ENCODE assay signal across 1 cellular context in the genomic region with DNA sequence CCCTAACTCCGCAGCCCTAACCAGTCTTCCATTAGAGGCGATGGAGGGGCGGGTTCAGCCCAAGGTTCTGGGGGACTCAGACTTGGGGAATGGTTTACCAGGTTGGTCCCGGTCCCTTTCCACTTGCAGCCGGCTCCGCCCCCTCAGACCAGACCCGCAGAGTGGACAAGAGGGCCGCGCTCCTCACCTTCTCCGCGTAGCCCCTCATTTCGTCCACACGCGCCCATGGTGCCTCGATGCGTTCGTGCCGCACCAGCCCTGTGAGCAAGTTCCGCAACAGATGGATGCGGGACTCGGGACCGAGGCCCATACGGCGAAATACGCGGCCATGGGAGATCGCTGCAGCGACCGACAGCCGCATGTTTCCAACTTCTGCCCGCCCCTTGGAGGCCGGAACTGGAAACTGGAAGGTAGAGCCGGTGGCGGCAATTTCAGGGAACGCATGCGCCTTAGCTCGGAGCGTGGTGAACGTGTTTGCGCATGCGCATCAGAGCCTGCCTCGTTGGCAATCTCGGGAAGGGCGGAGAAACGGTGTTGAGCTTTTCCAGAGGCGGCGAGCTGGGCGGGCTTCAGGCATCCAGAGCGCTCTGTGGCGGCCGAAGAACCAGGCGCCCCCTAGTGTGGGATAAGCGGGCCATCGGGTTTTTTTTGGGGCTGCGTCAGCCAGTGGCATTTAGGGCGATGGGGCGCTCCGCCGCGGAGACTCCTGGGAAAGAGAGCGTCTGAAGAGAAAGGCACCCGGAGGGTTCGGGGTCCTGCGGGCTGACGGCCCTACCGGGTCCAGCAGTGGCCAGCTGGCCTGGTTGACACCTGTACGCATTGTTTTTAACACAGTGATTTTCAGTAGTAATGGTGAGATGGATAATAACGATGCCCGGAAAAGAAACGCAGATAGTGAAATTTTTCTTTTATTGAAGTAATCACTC.
TF ChIP-seq lines count a peak whose summit lies in the region.

A gene (minus strand): TSS at position 405 of the 926 bp plus-strand sequence. CDS start 44 bp downstream, at position 361.

TF ChIP-seq in HepG2, 621 proteins besides CTCF, POLR2A, EP300 and RAD21 (continued from another document and continues in another):
- TF ChIP-seq, protein P1, sequence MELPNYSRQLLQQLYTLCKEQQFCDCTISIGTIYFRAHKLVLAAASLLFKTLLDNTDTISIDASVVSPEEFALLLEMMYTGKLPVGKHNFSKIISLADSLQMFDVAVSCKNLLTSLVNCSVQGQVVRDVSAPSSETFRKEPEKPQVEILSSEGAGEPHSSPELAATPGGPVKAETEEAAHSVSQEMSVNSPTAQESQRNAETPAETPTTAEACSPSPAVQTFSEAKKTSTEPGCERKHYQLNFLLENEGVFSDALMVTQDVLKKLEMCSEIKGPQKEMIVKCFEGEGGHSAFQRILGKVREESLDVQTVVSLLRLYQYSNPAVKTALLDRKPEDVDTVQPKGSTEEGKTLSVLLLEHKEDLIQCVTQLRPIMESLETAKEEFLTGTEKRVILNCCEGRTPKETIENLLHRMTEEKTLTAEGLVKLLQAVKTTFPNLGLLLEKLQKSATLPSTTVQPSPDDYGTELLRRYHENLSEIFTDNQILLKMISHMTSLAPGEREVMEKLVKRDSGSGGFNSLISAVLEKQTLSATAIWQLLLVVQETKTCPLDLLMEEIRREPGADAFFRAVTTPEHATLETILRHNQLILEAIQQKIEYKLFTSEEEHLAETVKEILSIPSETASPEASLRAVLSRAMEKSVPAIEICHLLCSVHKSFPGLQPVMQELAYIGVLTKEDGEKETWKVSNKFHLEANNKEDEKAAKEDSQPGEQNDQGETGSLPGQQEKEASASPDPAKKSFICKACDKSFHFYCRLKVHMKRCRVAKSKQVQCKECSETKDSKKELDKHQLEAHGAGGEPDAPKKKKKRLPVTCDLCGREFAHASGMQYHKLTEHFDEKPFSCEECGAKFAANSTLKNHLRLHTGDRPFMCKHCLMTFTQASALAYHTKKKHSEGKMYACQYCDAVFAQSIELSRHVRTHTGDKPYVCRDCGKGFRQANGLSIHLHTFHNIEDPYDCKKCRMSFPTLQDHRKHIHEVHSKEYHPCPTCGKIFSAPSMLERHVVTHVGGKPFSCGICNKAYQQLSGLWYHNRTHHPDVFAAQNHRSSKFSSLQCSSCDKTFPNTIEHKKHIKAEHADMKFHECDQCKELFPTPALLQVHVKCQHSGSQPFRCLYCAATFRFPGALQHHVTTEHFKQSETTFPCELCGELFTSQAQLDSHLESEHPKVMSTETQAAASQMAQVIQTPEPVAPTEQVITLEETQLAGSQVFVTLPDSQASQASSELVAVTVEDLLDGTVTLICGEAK (IDR thresholded peaks at IDR 0.05): no peak
- TF ChIP-seq, protein P1 (CRISPR knock-in tag; IDR thresholded peaks at IDR 0.05): peak; percentile 79
- TF ChIP-seq, protein P2, sequence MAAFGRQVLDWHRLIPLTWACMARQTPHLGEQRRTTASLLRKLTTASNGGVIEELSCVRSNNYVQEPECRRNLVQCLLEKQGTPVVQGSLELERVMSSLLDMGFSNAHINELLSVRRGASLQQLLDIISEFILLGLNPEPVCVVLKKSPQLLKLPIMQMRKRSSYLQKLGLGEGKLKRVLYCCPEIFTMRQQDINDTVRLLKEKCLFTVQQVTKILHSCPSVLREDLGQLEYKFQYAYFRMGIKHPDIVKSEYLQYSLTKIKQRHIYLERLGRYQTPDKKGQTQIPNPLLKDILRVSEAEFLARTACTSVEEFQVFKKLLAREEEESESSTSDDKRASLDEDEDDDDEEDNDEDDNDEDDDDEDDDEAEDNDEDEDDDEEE (CRISPR knock-in tag; IDR thresholded peaks at IDR 0.05): peak; percentile 94
- TF ChIP-seq EHMT2 (IDR thresholded peaks at IDR 0.05; ENCODE audit: borderline replicate concordance, low read depth, low read length) (no peak), IKZF4 (CRISPR knock-in tag; IDR thresholded peaks at IDR 0.05; ENCODE audit: borderline replicate concordance, low read depth, not compliant biosample characterization) (peak; percentile 90), ZNF296 (CRISPR knock-in tag; conservative IDR thresholded peaks at IDR 0.05) (peak; percentile 62; the same call in 1 of the 2 replicates), GLI4 (CRISPR knock-in tag; IDR thresholded peaks at IDR 0.05; ENCODE audit: borderline replicate concordance) (peak; percentile 82), ZBTB20 (CRISPR knock-in tag; IDR thresholded peaks at IDR 0.05; ENCODE audit: borderline replicate concordance, low read depth) (peak; percentile 61; the same call in 1 of the 2 replicates), FOXA1 (IDR thresholded peaks at IDR 0.05) (no peak), FOXA1 (CRISPR knock-in tag; IDR thresholded peaks at IDR 0.05) (no peak), ZKSCAN8 (CRISPR knock-in tag; IDR thresholded peaks at IDR 0.05; ENCODE audit: borderline replicate concordance) (peak; percentile 55; the same call in 1 of the 2 replicates), TARDBP (CRISPR knock-in tag; IDR thresholded peaks at IDR 0.05) (peak; percentile 90), ZNF354B (CRISPR knock-in tag; IDR thresholded peaks at IDR 0.05) (no peak), NR2F1 (CRISPR knock-in tag; IDR thresholded peaks at IDR 0.05) (no peak; a peak in 1 of 4 replicates), SP140L (CRISPR knock-in tag; IDR thresholded peaks at IDR 0.05; ENCODE audit: borderline replicate concordance) (no peak), NONO (IDR thresholded peaks at IDR 0.05) (no peak), NONO (CRISPR knock-in tag; conservative IDR thresholded peaks at IDR 0.05) (peak; percentile 96), ZNF543 (CRISPR knock-in tag; IDR thresholded peaks at IDR 0.05) (peak; percentile 89), ZNF263 (CRISPR knock-in tag; IDR thresholded peaks at IDR 0.05) (peak; percentile 60), HOXA7 (CRISPR knock-in tag; IDR thresholded peaks at IDR 0.05) (no peak), ZNF10 (CRISPR knock-in tag; IDR thresholded peaks at IDR 0.05; ENCODE audit: borderline replicate concordance, low read depth) (no peak), STAT5B (CRISPR knock-in tag; IDR thresholded peaks at IDR 0.05) (peak; percentile 58; the same call in 1 of the 2 replicates), ZNF224 (CRISPR knock-in tag; IDR thresholded peaks at IDR 0.05) (peak; percentile 97; the same call in 1 of the 2 replicates), SNAPC2 (CRISPR knock-in tag; IDR thresholded peaks at IDR 0.05) (0 out of 2 replicates have a peak, but pooled peaks have one; percentile 46), TCF12 (IDR thresholded peaks at IDR 0.05) (no peak), TCF12 (CRISPR knock-in tag; IDR thresholded peaks at IDR 0.05) (no peak), CENPX (CRISPR knock-in tag; IDR thresholded peaks at IDR 0.05) (no peak), THYN1 (CRISPR knock-in tag; IDR thresholded peaks at IDR 0.05; ENCODE audit: borderline replicate concordance, low read depth) (no peak), KAT2B (IDR thresholded peaks at IDR 0.05; ENCODE audit: borderline replicate concordance, low read depth, low read length) (no peak), ZNF235 (CRISPR knock-in tag; IDR thresholded peaks at IDR 0.05; ENCODE audit: borderline replicate concordance) (peak; percentile 92; the same call in 1 of the 2 replicates), ZFP62 (CRISPR knock-in tag; IDR thresholded peaks at IDR 0.05) (no peak), ZNF557 (CRISPR knock-in tag; IDR thresholded peaks at IDR 0.05) (0 out of 2 replicates have a peak, but pooled peaks have one; percentile 69), TP53 (CRISPR knock-in tag; conservative IDR thresholded peaks at IDR 0.05) (no peak), KMT2A (CRISPR knock-in tag; IDR thresholded peaks at IDR 0.05) (peak; percentile 92), TEAD2 (CRISPR knock-in tag; IDR thresholded peaks at IDR 0.05) (no peak), ZNF432 (CRISPR knock-in tag; IDR thresholded peaks at IDR 0.05; ENCODE audit: borderline replicate concordance) (no peak), GTF3A (CRISPR knock-in tag; conservative IDR thresholded peaks at IDR 0.05) (peak; percentile 88; the same call in 1 of the 2 replicates), EED (CRISPR knock-in tag; IDR thresholded peaks at IDR 0.05) (0 out of 2 replicates have a peak, but pooled peaks have one; percentile 47), MED8 (CRISPR knock-in tag; IDR thresholded peaks at IDR 0.05; ENCODE audit: insufficient replicate concordance) (peak; percentile 87)
- TF ChIP-seq, protein P3, sequence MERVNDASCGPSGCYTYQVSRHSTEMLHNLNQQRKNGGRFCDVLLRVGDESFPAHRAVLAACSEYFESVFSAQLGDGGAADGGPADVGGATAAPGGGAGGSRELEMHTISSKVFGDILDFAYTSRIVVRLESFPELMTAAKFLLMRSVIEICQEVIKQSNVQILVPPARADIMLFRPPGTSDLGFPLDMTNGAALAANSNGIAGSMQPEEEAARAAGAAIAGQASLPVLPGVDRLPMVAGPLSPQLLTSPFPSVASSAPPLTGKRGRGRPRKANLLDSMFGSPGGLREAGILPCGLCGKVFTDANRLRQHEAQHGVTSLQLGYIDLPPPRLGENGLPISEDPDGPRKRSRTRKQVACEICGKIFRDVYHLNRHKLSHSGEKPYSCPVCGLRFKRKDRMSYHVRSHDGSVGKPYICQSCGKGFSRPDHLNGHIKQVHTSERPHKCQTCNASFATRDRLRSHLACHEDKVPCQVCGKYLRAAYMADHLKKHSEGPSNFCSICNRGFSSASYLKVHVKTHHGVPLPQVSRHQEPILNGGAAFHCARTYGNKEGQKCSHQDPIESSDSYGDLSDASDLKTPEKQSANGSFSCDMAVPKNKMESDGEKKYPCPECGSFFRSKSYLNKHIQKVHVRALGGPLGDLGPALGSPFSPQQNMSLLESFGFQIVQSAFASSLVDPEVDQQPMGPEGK (CRISPR knock-in tag; IDR thresholded peaks at IDR 0.05): peak; percentile 49; the same call in 1 of the 2 replicates
- TF ChIP-seq, protein P4, sequence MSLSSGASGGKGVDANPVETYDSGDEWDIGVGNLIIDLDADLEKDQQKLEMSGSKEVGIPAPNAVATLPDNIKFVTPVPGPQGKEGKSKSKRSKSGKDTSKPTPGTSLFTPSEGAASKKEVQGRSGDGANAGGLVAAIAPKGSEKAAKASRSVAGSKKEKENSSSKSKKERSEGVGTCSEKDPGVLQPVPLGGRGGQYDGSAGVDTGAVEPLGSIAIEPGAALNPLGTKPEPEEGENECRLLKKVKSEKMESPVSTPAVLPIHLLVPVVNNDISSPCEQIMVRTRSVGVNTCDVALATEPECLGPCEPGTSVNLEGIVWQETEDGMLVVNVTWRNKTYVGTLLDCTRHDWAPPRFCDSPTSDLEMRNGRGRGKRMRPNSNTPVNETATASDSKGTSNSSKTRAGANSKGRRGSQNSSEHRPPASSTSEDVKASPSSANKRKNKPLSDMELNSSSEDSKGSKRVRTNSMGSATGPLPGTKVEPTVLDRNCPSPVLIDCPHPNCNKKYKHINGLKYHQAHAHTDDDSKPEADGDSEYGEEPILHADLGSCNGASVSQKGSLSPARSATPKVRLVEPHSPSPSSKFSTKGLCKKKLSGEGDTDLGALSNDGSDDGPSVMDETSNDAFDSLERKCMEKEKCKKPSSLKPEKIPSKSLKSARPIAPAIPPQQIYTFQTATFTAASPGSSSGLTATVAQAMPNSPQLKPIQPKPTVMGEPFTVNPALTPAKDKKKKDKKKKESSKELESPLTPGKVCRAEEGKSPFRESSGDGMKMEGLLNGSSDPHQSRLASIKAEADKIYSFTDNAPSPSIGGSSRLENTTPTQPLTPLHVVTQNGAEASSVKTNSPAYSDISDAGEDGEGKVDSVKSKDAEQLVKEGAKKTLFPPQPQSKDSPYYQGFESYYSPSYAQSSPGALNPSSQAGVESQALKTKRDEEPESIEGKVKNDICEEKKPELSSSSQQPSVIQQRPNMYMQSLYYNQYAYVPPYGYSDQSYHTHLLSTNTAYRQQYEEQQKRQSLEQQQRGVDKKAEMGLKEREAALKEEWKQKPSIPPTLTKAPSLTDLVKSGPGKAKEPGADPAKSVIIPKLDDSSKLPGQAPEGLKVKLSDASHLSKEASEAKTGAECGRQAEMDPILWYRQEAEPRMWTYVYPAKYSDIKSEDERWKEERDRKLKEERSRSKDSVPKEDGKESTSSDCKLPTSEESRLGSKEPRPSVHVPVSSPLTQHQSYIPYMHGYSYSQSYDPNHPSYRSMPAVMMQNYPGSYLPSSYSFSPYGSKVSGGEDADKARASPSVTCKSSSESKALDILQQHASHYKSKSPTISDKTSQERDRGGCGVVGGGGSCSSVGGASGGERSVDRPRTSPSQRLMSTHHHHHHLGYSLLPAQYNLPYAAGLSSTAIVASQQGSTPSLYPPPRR (CRISPR knock-in tag; IDR thresholded peaks at IDR 0.05; ENCODE audit: borderline replicate concordance): peak; percentile 81
- TF ChIP-seq, protein P5, sequence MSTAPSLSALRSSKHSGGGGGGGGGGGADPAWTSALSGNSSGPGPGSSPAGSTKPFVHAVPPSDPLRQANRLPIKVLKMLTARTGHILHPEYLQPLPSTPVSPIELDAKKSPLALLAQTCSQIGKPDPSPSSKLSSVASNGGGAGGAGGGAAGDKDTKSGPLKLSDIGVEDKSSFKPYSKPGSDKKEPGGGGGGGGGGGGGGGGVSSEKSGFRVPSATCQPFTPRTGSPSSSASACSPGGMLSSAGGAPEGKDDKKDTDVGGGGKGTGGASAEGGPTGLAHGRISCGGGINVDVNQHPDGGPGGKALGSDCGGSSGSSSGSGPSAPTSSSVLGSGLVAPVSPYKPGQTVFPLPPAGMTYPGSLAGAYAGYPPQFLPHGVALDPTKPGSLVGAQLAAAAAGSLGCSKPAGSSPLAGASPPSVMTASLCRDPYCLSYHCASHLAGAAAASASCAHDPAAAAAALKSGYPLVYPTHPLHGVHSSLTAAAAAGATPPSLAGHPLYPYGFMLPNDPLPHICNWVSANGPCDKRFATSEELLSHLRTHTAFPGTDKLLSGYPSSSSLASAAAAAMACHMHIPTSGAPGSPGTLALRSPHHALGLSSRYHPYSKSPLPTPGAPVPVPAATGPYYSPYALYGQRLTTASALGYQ (CRISPR knock-in tag; IDR thresholded peaks at IDR 0.05): peak; percentile 63
